In the genomic region with DNA sequence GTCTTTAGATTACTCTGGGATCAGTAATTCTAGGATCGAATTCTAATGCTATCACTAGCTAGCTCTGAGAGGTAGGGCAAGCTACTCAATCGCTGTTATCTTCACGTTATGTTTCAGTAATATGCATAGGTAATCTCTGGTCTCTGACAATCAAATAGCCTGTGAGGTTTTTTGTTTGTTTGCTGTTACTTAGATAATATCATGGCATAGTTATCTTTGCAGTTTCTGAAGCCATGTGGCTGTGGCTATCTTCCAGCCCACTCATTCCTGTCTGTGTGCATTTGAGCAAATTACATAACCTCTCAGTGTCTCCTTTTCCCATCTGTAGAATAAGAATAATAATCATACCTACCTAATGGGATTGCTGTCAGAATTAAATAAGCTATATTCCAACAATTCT, we compare ENCODE assay signal across 21 cellular contexts.
"Had no signal": no experiment of that assay in that cellular context is flagged by ENCODE, and none has a peak within 500 bp of the region (broad histone marks: within the 10 kb centered on the region; RNA-seq: fewer than 3 reads in every experiment).

No MANE protein-coding gene starts in this region.

- H3K4me1 ChIP-seq: parathyroid adenoma, right lobe of liver, suprapubic skin, transverse colon, uterus had no signal

- H3K4me3 ChIP-seq: lung, right lobe of liver, suprapubic skin, transverse colon, uterus had no signal

- H2AFZ ChIP-seq: parathyroid adenoma had no signal

- H3K79me2 ChIP-seq: parathyroid adenoma had no signal

- H3K9ac ChIP-seq: parathyroid adenoma had no signal

- ATAC-seq: activated naive CD8-positive, alpha-beta T cell treated with anti-CD3 and anti-CD28 coated beads, Interleukin-2, amount 50 U/mL, for 24 hours; activated T-cell treated with anti-CD3 and anti-CD28 coated beads, Interleukin-2, amount 50 U/mL, for 4 hours; stimulated activated naive CD8-positive, alpha-beta T cell treated with anti-CD3 and anti-CD28 coated beads, Interleukin-15, amount 100 ng/mL, for 72 hours had no signal

- DNase-seq: activated CD4-positive, alpha-beta T cell treated with anti-CD3 and anti-CD28 coated beads for 48 hours; activated CD4-positive, CD25-positive, alpha-beta regulatory T cell; activated CD8-positive, alpha-beta memory T cell treated with anti-CD3 and anti-CD28 coated beads, Interleukin-2, amount 50 U/mL, for 4 hours; activated effector memory CD4-positive, alpha-beta T cell treated with Interleukin-2 at 50 U/mL for 16 hours; activated naive CD4-positive, alpha-beta T cell treated with anti-CD3 and anti-CD28 coated beads, Interleukin-2, amount 10 ng/mL, durations not matched to agents 7 days and 5 days; activated naive CD8-positive, alpha-beta T cell treated with anti-CD3 and anti-CD28 coated beads, Interleukin-2, amount 50 U/mL, for 24 hours; activated T-cell treated with anti-CD3 and anti-CD28 coated beads, Interleukin-2, amount 50 U/mL, for 4 hours; aorta; foreskin fibroblast; hippocampal formation; islet precursor cell; right lobe of liver; small intestine; stimulated activated CD4-positive, alpha-beta T cell treated with anti-CD3 and anti-CD28 coated beads, Interleukin-4, amount 100 ng/mL, for 1 hour; stimulated activated naive CD8-positive, alpha-beta T cell treated with anti-CD3 and anti-CD28 coated beads, Interleukin-15, amount 100 ng/mL, for 72 hours; transverse colon; uterus had no signal

- H3K27ac ChIP-seq: parathyroid adenoma, right lobe of liver, suprapubic skin, transverse colon, uterus had no signal

- FAIRE-seq: bronchial epithelial cell, small intestine had no signal

- H3K27me3 ChIP-seq: suprapubic skin, transverse colon, uterus had no signal

- H3K36me3 ChIP-seq: right lobe of liver, suprapubic skin, transverse colon, uterus had no signal

- H3K9me3 ChIP-seq: right lobe of liver, suprapubic skin, transverse colon, uterus had no signal
